In the genomic region with DNA sequence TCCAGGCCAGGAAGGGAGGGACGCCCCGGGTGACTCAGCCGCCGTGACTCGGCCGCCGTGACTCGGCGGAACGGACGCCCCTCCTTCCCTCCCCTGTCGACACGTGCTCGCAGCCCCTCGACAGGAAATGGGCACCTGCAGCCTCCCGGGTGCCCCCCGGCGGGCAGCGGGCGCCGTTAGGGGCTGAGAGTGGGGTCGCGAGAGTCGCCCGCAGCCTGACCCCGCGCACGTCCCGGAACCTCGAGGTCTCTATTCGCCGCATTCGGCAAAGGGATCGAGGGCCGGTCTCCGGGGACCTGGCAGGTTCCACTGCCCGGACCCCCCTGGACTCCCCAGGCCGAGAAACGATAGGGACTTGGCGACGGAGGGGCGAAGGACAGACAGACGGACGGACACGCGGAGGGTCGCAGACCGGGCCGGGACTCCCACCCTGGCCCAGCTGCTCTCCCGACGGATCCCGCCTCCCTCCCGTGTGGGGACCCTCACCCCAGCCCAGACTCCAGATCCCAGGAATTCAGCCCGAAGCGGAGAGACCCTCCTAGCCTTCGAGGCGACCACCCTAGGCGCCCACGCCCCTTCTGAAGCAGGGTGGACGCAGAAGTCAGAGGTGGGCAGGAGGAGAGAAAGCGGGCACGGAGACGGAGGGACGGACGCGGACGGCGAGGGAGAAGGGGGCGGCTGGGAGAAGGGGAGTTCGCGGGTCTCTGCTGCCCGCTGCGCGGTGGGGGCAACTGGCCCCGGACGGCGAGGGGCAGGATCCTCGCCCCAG, we compare ENCODE assay signal across 8 cellular contexts. TPM values are rescaled to one million over a fixed set of nuclear protein-coding genes. Genes with fewer than 3 reads are reported as not detected.
DNase-seq lines count a peak whose midpoint lies in the region; ATAC-seq and TF ChIP-seq lines count a peak whose summit lies in the region.

No MANE protein-coding gene starts in this region.

- peaks cover 20% of the 10 kb centered on the region for H3K36me3 Mint-ChIP-seq in activated T-helper 1 cell treated with anti-CD3 and anti-CD28 coated beads, Interleukin-12 subunit alpha, Interleukin-12 subunit beta, Interleukin-2, Interleukin-4 antibody, amounts not matched to agents 30 ng/mL and 10 ng/mL and 1 ng/mL, durations not matched to agents 14 hours and 24 hours and 36 hours (ENCODE audit: low read depth)

- TF ChIP-seq POLR2A in ovary (IDR thresholded peaks at IDR 0.05) (no peak), uterus (IDR thresholded peaks at IDR 0.05) (no peak)

- TF ChIP-seq CTCF in foreskin fibroblast (IDR thresholded peaks at IDR 0.05; ENCODE audit: low read depth, low read length) (no peak), ovary (IDR thresholded peaks at IDR 0.05) (no peak), uterus (IDR thresholded peaks at IDR 0.05) (no peak)

- no peak for ATAC-seq in GM18861 (IDR thresholded peaks at IDR 0.05; ENCODE audit: unreplicated experiment)
- ATAC-seq in HG02973 (IDR thresholded peaks at IDR 0.05; ENCODE audit: unreplicated experiment), result no peak

- H3K4me1 Mint-ChIP-seq in activated T-helper 1 cell treated with anti-CD3 and anti-CD28 coated beads, Interleukin-12 subunit alpha, Interleukin-12 subunit beta, Interleukin-2, Interleukin-4 antibody, amounts not matched to agents 30 ng/mL and 10 ng/mL and 1 ng/mL, durations not matched to agents 14 hours and 24 hours and 36 hours (ENCODE audit: low read depth), result peaks cover 26% of the 10 kb centered on the region

- H3K9me3 Mint-ChIP-seq in activated T-helper 1 cell treated with anti-CD3 and anti-CD28 coated beads, Interleukin-12 subunit alpha, Interleukin-12 subunit beta, Interleukin-2, Interleukin-4 antibody, amounts not matched to agents 30 ng/mL and 10 ng/mL and 1 ng/mL, durations not matched to agents 14 hours and 24 hours and 36 hours, result no peaks in the 10 kb centered on the region

- 1 to 3% (median 1%) methylated on average over 64 to 77 of the region's 78 CpGs for WGBS in ovary, 3 donors

- H3K27me3 ChIP-seq in NT2/D1 (ENCODE audit: insufficient read depth, insufficient read length) (peaks cover 35% of the 10 kb centered on the region), ovary (peaks cover 4% of the 10 kb centered on the region), uterus (peaks cover 0 to 17% of the 10 kb centered on the region in 2 donors)

- peak overlapping the region; percentile 58 for H3K27ac Mint-ChIP-seq in activated T-helper 1 cell treated with anti-CD3 and anti-CD28 coated beads, Interleukin-12 subunit alpha, Interleukin-12 subunit beta, Interleukin-2, Interleukin-4 antibody, amounts not matched to agents 30 ng/mL and 10 ng/mL and 1 ng/mL, durations not matched to agents 14 hours and 24 hours and 36 hours

- peak overlapping the region; percentile 82 for H3K4me3 Mint-ChIP-seq in activated T-helper 1 cell treated with anti-CD3 and anti-CD28 coated beads, Interleukin-12 subunit alpha, Interleukin-12 subunit beta, Interleukin-2, Interleukin-4 antibody, amounts not matched to agents 30 ng/mL and 10 ng/mL and 1 ng/mL, durations not matched to agents 14 hours and 24 hours and 36 hours

- intact Hi-C loops in activated T-helper 1 cell treated with anti-CD3 and anti-CD28 coated beads, Interleukin-12 subunit alpha, Interleukin-12 subunit beta, Interleukin-2, Interleukin-4 antibody, amounts not matched to agents 30 ng/mL and 10 ng/mL and 1 ng/mL, durations not matched to agents 14 hours and 24 hours and 36 hours (cut with micrococcal nuclease), result loop anchor here (1.0 to 2.0 kb wide), 6 partner anchors 9 to 103 kb away; a partner anchor contains a TSS
- intact Hi-C loops in ovary (cut with DNase I), result no loop called here
- intact Hi-C loops in uterus (cut with DNase I; ENCODE audit: low total_unique reads), result no loop called here

- DNase-seq in GM04504 (ENCODE audit: low read depth), result peak; percentile 74
- no peak for DNase-seq in NT2/D1 (ENCODE audit: low read depth, low spot score)
- peak; percentile 57 for DNase-seq in activated T-helper 1 cell treated with anti-CD3 and anti-CD28 coated beads, Interleukin-12 subunit alpha, Interleukin-12 subunit beta, Interleukin-2, Interleukin-4 antibody, amounts not matched to agents 30 ng/mL and 10 ng/mL and 1 ng/mL, durations not matched to agents 14 hours and 24 hours and 36 hours (ENCODE audit: low spot score)
- DNase-seq in foreskin fibroblast, result peak; percentile 85 to 96
- peak in 3 of 5 donors; percentile 26 to 64 (median 60) for DNase-seq in ovary
- peak in 1 of 2 donors; percentile 50 for DNase-seq in uterus

- peak overlapping the region; percentile 88 for H3K4me3 ChIP-seq in NT2/D1 (ENCODE audit: insufficient read length, low read depth)
- peak overlapping the region; percentile 86 to 96 for H3K4me3 ChIP-seq in foreskin fibroblast (ENCODE audit: low read depth in 1 of 2, low read length in 2 of 2)
- H3K4me3 ChIP-seq in ovary, result peak overlapping the region; percentile 31
- H3K4me3 ChIP-seq in uterus, result peak overlapping the region; percentile 18 to 38

- peak overlapping the region; percentile 93 for H3K9ac ChIP-seq in NT2/D1 (ENCODE audit: insufficient read length, low read depth)

- no peak for TF ChIP-seq EP300 in ovary (IDR thresholded peaks at IDR 0.05)

- H3K4me1 ChIP-seq in NT2/D1 (ENCODE audit: insufficient read depth, insufficient read length) (peaks cover 5% of the 10 kb centered on the region), ovary (ENCODE audit: insufficient read depth) (peaks cover 2% of the 10 kb centered on the region), uterus (peaks cover 5 to 7% of the 10 kb centered on the region in 2 donors)

- H3K9me3 ChIP-seq in NT2/D1 (ENCODE audit: insufficient read depth, low read length) (no peaks in the 10 kb centered on the region), ovary (no peaks in the 10 kb centered on the region), uterus (no peaks in the 10 kb centered on the region)

- H3K36me3 ChIP-seq in NT2/D1 (ENCODE audit: insufficient read depth, insufficient read length, low read length), result peaks cover 34% of the 10 kb centered on the region
- no peaks in the 10 kb centered on the region for H3K36me3 ChIP-seq in ovary
- no peaks in the 10 kb centered on the region for H3K36me3 ChIP-seq in uterus

- H3K27me3 Mint-ChIP-seq in activated T-helper 1 cell treated with anti-CD3 and anti-CD28 coated beads, Interleukin-12 subunit alpha, Interleukin-12 subunit beta, Interleukin-2, Interleukin-4 antibody, amounts not matched to agents 30 ng/mL and 10 ng/mL and 1 ng/mL, durations not matched to agents 14 hours and 24 hours and 36 hours (ENCODE audit: insufficient read depth), result peaks cover 8% of the 10 kb centered on the region

- no peak overlapping the region for H3K27ac ChIP-seq in ovary
- H3K27ac ChIP-seq in uterus, result peak overlapping the region in 1 of 2 donors; percentile 36

RNA-seq across cellular contexts. Expression of a gene that starts 0.6 kb away (rescaled TPM):
- total RNA-seq in activated T-helper 1 cell treated with anti-CD3 and anti-CD28 coated beads, Interleukin-12 subunit alpha, Interleukin-12 subunit beta, Interleukin-2, Interleukin-4 antibody, amounts not matched to agents 30 ng/mL and 10 ng/mL and 1 ng/mL, durations not matched to agents 14 hours and 24 hours and 36 hours, result 31.7 and 33.5 TPM in 2 replicates
- total RNA-seq in ovary, result 1 to 10 TPM in 4 of 7 donors, under 1 TPM in 3; 0.61 to 9.4 (median 1.1) TPM
- 1 to 10 TPM in 1 of 2 donors, under 1 TPM in 1; 0.94 to 1.0 TPM for polyA plus RNA-seq in ovary
- total RNA-seq in uterus, result 1 to 10 TPM in 2 of 4 donors, not detected in 2; 2.9 to 3.9 TPM

RNA-seq across cellular contexts. Expression of a gene that starts 9.1 kb away (rescaled TPM):
- 66.7 and 70.8 TPM in 2 replicates for total RNA-seq in activated T-helper 1 cell treated with anti-CD3 and anti-CD28 coated beads, Interleukin-12 subunit alpha, Interleukin-12 subunit beta, Interleukin-2, Interleukin-4 antibody, amounts not matched to agents 30 ng/mL and 10 ng/mL and 1 ng/mL, durations not matched to agents 14 hours and 24 hours and 36 hours
- total RNA-seq in ovary (10 to 100 TPM; 31.5 to 85.0 (median 58.1) TPM), uterus (100 to 1,000 TPM in 1 of 4 donors, 10 to 100 TPM in 3; 22.3 to 141 (median 54.5) TPM)
- 10 to 100 TPM in 1 of 2 donors, not detected in 1; 41.5 TPM for polyA plus RNA-seq in ovary

RNA-seq across cellular contexts. Expression of a gene that starts 11.3 kb away (rescaled TPM):
- 86.8 and 93.2 TPM in 2 replicates for total RNA-seq in activated T-helper 1 cell treated with anti-CD3 and anti-CD28 coated beads, Interleukin-12 subunit alpha, Interleukin-12 subunit beta, Interleukin-2, Interleukin-4 antibody, amounts not matched to agents 30 ng/mL and 10 ng/mL and 1 ng/mL, durations not matched to agents 14 hours and 24 hours and 36 hours
- 10 to 100 TPM; 32.5 to 71.7 (median 44.2) TPM for total RNA-seq in ovary
- polyA plus RNA-seq in ovary, result 10 to 100 TPM; 40.1 to 74.2 TPM
- total RNA-seq in uterus, result 100 to 1,000 TPM in 1 of 4 donors, 10 to 100 TPM in 3; 39.7 to 239 (median 52.2) TPM

RNA-seq across cellular contexts. Expression of a gene that starts 19.3 kb away (rescaled TPM):
- 18.5 and 21.4 TPM in 2 replicates for total RNA-seq in activated T-helper 1 cell treated with anti-CD3 and anti-CD28 coated beads, Interleukin-12 subunit alpha, Interleukin-12 subunit beta, Interleukin-2, Interleukin-4 antibody, amounts not matched to agents 30 ng/mL and 10 ng/mL and 1 ng/mL, durations not matched to agents 14 hours and 24 hours and 36 hours
- total RNA-seq in ovary (10 to 100 TPM; 13.7 to 70.5 (median 38.4) TPM), uterus (10 to 100 TPM; 11.5 to 53.0 (median 29.7) TPM)
- polyA plus RNA-seq in ovary, result 10 to 100 TPM; 20.5 to 57.8 TPM

RNA-seq across cellular contexts. Expression of a gene that starts 19.7 kb away (rescaled TPM):
- 119 and 129 TPM in 2 replicates for total RNA-seq in activated T-helper 1 cell treated with anti-CD3 and anti-CD28 coated beads, Interleukin-12 subunit alpha, Interleukin-12 subunit beta, Interleukin-2, Interleukin-4 antibody, amounts not matched to agents 30 ng/mL and 10 ng/mL and 1 ng/mL, durations not matched to agents 14 hours and 24 hours and 36 hours
- total RNA-seq in ovary (10 to 100 TPM; 40.2 to 84.4 (median 78.3) TPM), uterus (10 to 100 TPM in 3 of 4 donors, 1 to 10 TPM in 1; 9.2 to 83.0 (median 60.6) TPM)
- 10 to 100 TPM; 22.2 to 86.7 TPM for polyA plus RNA-seq in ovary

Comparison
In these comparisons a context has a peak if more than half of its experiments do, and no peak if none do; other contexts are left out.
1. H3K4me3 ChIP-seq: peak in every context shown above with its lines; median percentile 91 in foreskin fibroblast; 88 in NT2/D1; 31 in ovary; 28 in uterus.